8 cellular contexts compared by ENCODE assay signal in the genomic region with DNA sequence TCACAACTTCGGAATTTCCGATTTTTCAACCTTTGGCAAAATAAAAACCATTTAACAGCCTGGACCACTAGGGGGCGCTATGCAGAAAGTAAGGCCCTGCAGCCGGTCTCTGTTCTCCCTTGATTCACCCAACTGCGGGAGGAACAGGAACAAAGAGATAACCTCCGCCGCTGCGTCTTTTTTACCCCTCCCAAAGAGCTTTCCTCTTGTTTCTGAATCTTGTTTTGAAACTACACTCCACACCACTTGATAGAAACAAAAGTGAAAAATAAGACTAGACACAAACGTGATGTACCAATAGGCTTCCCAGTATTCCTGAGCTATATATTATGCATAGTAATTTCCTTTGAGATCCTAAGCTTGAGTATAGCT.
DNase-seq lines count a peak whose midpoint lies in the region; ATAC-seq, FAIRE-seq and TF ChIP-seq lines count a peak whose summit lies in the region.

No MANE protein-coding gene starts in this region.

- H3K4me1 ChIP-seq in parathyroid adenoma (no peaks in the 10 kb centered on the region), transverse colon (peaks cover 0 to 15% (median 7%) of the 10 kb centered on the region in 4 donors)

- no peak for TF ChIP-seq EP300 in transverse colon (IDR thresholded peaks at IDR 0.05; ENCODE audit: low read depth)

- no peak overlapping the region for H3K27ac ChIP-seq in parathyroid adenoma
- no peak overlapping the region for H3K27ac ChIP-seq in transverse colon

- FAIRE-seq in frontal cortex (lab: Jason Lieb, UNC) = no peak

- in situ Hi-C loops in transverse colon (cut with MboI; ENCODE audit: low pct_ligation_motif_present in 1 of 4, low pct_unique_long_range_greater_than_20kb in 1 of 4, low sequenced_read_pairs in 3 of 4) = loop anchor here in 3 of 4 donors (25.0 kb wide), 2 partner anchors 303 to 403 kb away; partner anchors contain the start of genes GAD1 (in 3 of the 3) and SP5 (in 1 of the 3)

- no peaks in the 10 kb centered on the region for H3K27me3 ChIP-seq in parathyroid adenoma (ENCODE audit: control insufficient read depth, insufficient read depth, low read length)
- peaks cover 15% of the 10 kb centered on the region for H3K27me3 ChIP-seq in transverse colon

- DNase-seq in EH (ENCODE audit: low read depth) (peak; percentile 63), M059J (ENCODE audit: low read depth) (peak; percentile 45), SHP77 treated with DMSO at 0.1 percent for 48 hours (lab: John Stamatoyannopoulos, UW) (peak; percentile 5), frontal cortex (ENCODE audit: low spot score in 2 of 2) (peak; percentile 3 to 29), transverse colon (peak; percentile 78)
- peak; percentile 88 for DNase-seq in activated effector memory CD4-positive, alpha-beta T cell treated with anti-CD3 and anti-CD28 coated beads, Interleukin-2, amount 50 U/mL, for 16 hours

- peak overlapping the region; percentile 14 for H3K4me2 ChIP-seq in parathyroid adenoma (ENCODE audit: low read length)

- H3K9me3 ChIP-seq in parathyroid adenoma (ENCODE audit: control insufficient read depth, low read length) (no peaks in the 10 kb centered on the region), transverse colon (no peaks in the 10 kb centered on the region)

- no peaks in the 10 kb centered on the region for H3K79me2 ChIP-seq in parathyroid adenoma

- intact Hi-C loops in transverse colon (cut with DNase I; ENCODE audit: low total_unique reads) = loop anchor here (2.0 kb wide), 1 partner anchor 404 kb away; no protein-coding TSS in a partner anchor

- peak; percentile 91 for TF ChIP-seq CTCF in parathyroid adenoma (IDR thresholded peaks at IDR 0.05)
- peak; percentile 87 to 90 (median 88) for TF ChIP-seq CTCF in transverse colon (IDR thresholded peaks at IDR 0.05)

- WGBS in transverse colon (ENCODE audit: low coverage in 1 of 2), 2 donors = 2 to 17% methylated on average over 1 to 9 of the region's 9 CpGs

- H3K9ac ChIP-seq in parathyroid adenoma = no peak overlapping the region

- peak overlapping the region; percentile 40 for H2AFZ ChIP-seq in parathyroid adenoma

- no peak for TF ChIP-seq POLR2A in transverse colon (IDR thresholded peaks at IDR 0.05)

- peak overlapping the region; percentile 13 for H3K4me3 ChIP-seq in parathyroid adenoma (ENCODE audit: low read depth, low read length)
- peak overlapping the region in 1 of 4 donors; percentile 6 for H3K4me3 ChIP-seq in transverse colon

- H3K36me3 ChIP-seq in parathyroid adenoma (ENCODE audit: control insufficient read depth, insufficient read depth, low read length) (no peaks in the 10 kb centered on the region), transverse colon (no peaks in the 10 kb centered on the region)

- no peak for ATAC-seq in HG03025 (IDR thresholded peaks at IDR 0.05; ENCODE audit: low FRiP score, unreplicated experiment)

Comparison
In these comparisons a context has a peak if more than half of its experiments do, and no peak if none do; other contexts are left out.
1. DNase-seq: peak in every context shown above with its lines; median percentile 88 in activated effector memory CD4-positive, alpha-beta T cell treated with anti-CD3 and anti-CD28 coated beads, Interleukin-2, amount 50 U/mL, for 16 hours; 78 in transverse colon; 63 in EH; 45 in M059J; 16 in frontal cortex; 5 in SHP77 treated with DMSO at 0.1 percent for 48 hours.